10 cellular contexts compared by ENCODE assay signal in the genomic region with DNA sequence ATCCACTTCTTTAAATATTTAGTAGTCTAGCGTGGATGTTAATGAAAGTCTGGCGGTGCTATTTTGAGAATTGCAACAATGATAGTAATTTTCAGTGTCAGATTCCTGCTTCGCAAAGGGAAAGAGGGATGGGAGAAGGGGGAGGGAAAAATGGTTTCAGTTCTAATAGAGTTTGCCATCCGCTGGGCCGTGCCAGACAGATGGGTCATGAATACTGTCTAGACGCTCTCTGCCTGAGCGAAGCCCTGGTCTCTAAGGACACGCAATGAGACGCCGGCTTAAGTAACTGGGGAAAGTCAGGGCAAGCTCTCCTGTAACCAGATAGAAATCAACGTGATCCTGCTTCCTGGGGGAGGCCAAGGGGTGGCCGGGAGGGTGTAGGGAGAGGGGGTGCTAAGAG.
DNase-seq lines count a peak whose midpoint lies in the region; ATAC-seq, FAIRE-seq and TF ChIP-seq lines count a peak whose summit lies in the region.
"Had no signal": no experiment of that assay in that cellular context is flagged by ENCODE, and none has a peak within 500 bp of the region (broad histone marks: within the 10 kb centered on the region; RNA-seq: fewer than 3 reads in every experiment).

No MANE protein-coding gene starts in this region.

- peak; percentile 72 for ATAC-seq in left cardiac atrium
- ATAC-seq in Right ventricle myocardium inferior = no peak
- ATAC-seq in left lobe of liver = peak; percentile 47

- H3K27me3 ChIP-seq in adrenal gland = no peaks in the 10 kb centered on the region
- H3K27me3 ChIP-seq in vagina = no peaks in the 10 kb centered on the region
- no peaks in the 10 kb centered on the region for H3K27me3 ChIP-seq in small intestine (ENCODE audit: control insufficient read depth in 2 of 2, insufficient read depth in 2 of 2, low read length in 2 of 2)

- no peak for TF ChIP-seq CTCF in adrenal gland (IDR thresholded peaks at IDR 0.05)
- no peak for TF ChIP-seq CTCF in vagina (IDR thresholded peaks at IDR 0.05)

- H3K4me1 ChIP-seq in adrenal gland (replicated peaks in 1 of 2) (peaks cover 30 to 42% of the 10 kb centered on the region in 2 donors), vagina (peaks cover 30% of the 10 kb centered on the region), small intestine (ENCODE audit: control insufficient read depth in 2 of 2, insufficient read depth in 1 of 2, low read depth in 1 of 2, low read length in 1 of 2) (no peaks in the 10 kb centered on the region)

- DNase-seq in left cardiac atrium (peak; percentile 66), Right ventricle myocardium inferior (ENCODE audit: missing footprints) (no peak), adrenal gland (peak in 4 of 7 donors; percentile 56 to 84 (median 66)), left lobe of liver (ENCODE audit: low spot score) (no peak), vagina (ENCODE audit: extremely low spot score in 2 of 2) (no peak), NK-92 (lab: John Stamatoyannopoulos, UW; ENCODE audit: unreplicated experiment) (no peak), NCI-H1048 (lab: John Stamatoyannopoulos, UW) (no peak), small intestine (no peak)
- DNase-seq: Calu3 had no signal

- TF ChIP-seq POLR2A in adrenal gland (IDR thresholded peaks at IDR 0.05) = no peak
- no peak for TF ChIP-seq POLR2A in vagina (IDR thresholded peaks at IDR 0.05)

- peak overlapping the region in 2 of 5 donors; percentile 29 to 46 for H3K27ac ChIP-seq in adrenal gland
- H3K27ac ChIP-seq in vagina = peak overlapping the region; percentile 27
- no peak overlapping the region for H3K27ac ChIP-seq in small intestine (ENCODE audit: low read depth in 1 of 2, low read length in 1 of 2)

- 59 to 64% (median 62%) methylated on average over 11 to 12 of the region's 12 CpGs for WGBS in adrenal gland, 4 donors
- WGBS in small intestine, 3 donors = 61 to 92% (median 80%) methylated on average over 12 of the region's 12 CpGs

- H3K36me3 ChIP-seq in adrenal gland (replicated peaks in 1 of 2) (no peaks in the 10 kb centered on the region), vagina (no peaks in the 10 kb centered on the region), small intestine (ENCODE audit: control insufficient read depth in 2 of 2, insufficient read depth in 2 of 2, low read length in 2 of 2) (no peaks in the 10 kb centered on the region)

- intact Hi-C loops in left cardiac atrium (cut with DNase I) = no loop called here
- intact Hi-C loops in Right ventricle myocardium inferior (cut with DNase I) = no loop called here
- intact Hi-C loops in adrenal gland (cut with DNase I) = no loop called here
- intact Hi-C loops in vagina (cut with DNase I) = no loop called here

- H3K4me3 ChIP-seq in adrenal gland (peak overlapping the region in 1 of 4 donors; percentile 26), vagina (peak overlapping the region in 1 of 2 donors; percentile 11), small intestine (ENCODE audit: low read depth in 1 of 2, low read length in 2 of 2) (no peak overlapping the region)

- H3K9me3 ChIP-seq in adrenal gland (replicated peaks in 1 of 3) = no peaks in the 10 kb centered on the region
- H3K9me3 ChIP-seq in vagina = no peaks in the 10 kb centered on the region
- no peaks in the 10 kb centered on the region for H3K9me3 ChIP-seq in small intestine (ENCODE audit: control insufficient read depth, low read depth)

- no peak for FAIRE-seq in small intestine (lab: Jason Lieb, UNC)
- FAIRE-seq: endometrium had no signal

Comparison
In these comparisons a context has a peak if more than half of its experiments do, and no peak if none do; other contexts are left out.
1. DNase-seq: peak in left cardiac atrium (single experiment) and adrenal gland (4 of 7); none in Right ventricle myocardium inferior (single experiment), left lobe of liver (single experiment), vagina (0 of 2), NK-92 (single experiment), NCI-H1048 (single experiment) and small intestine (single experiment).